Comparison of ENCODE assay signal across 31 cellular contexts in the genomic region with DNA sequence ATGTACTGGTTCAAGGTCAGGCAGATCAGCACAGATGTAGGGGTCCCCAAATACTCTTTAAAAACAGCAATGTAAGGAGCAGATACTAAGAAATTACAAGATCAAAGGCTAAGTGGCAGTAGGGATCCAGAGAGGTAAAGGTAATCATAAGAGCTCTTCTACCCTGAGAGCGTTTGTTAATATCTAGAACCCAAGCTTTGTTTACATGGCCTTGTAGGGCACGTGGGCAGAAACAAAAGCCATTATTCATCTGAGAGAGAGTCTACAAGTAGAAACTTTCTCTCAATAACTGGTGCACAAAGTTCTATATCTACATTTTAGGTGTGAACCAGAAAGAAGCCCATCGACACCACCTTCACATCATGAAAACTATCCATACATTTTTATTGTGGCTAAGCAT.
"Had no signal": no experiment of that assay in that cellular context is flagged by ENCODE, and none has a peak within 500 bp of the region (broad histone marks: within the 10 kb centered on the region; RNA-seq: fewer than 3 reads in every experiment).

No MANE protein-coding gene starts in this region.

- H3K27ac Mint-ChIP-seq: naive thymus-derived CD8-positive, alpha-beta T cell; nephron; neural progenitor cell; progenitor cell of endocrine pancreas; stimulated activated memory B cell treated with anti-CD40 and anti-IgM and Interleukin-4, amounts not matched to agents 10 μg/mL and 1 μg/mL and 100 μg/mL, for 72 hours; stimulated activated naive CD8-positive, alpha-beta T cell treated with anti-CD3 and anti-CD28 coated beads, Interleukin-15, amount 100 ng/mL, for 72 hours had no signal

- DNase-seq: naive thymus-derived CD8-positive, alpha-beta T cell; occipital lobe; ovary; posterior cingulate gyrus; psoas muscle; right cardiac atrium; spleen; stimulated activated CD4-positive, alpha-beta T cell treated with anti-CD3 and anti-CD28 coated beads, Interleukin-12 subunit alpha, Interleukin-12 subunit beta, amount 100 ng/mL, for 4 hours; stimulated activated CD4-positive, alpha-beta T cell treated with anti-CD3 and anti-CD28 coated beads, Interleukin-1b, Interleukin-23, amount 100 ng/mL, for 48 hours; stimulated activated CD4-positive, alpha-beta T cell treated with anti-CD3 and anti-CD28 coated beads, Interleukin-4, amount 100 ng/mL, for 1 hour; stimulated activated CD4-positive, alpha-beta T cell treated with anti-CD3 and anti-CD28 coated beads, Interleukin-4, amount 100 ng/mL, for 4 hours; stimulated activated CD8-positive, alpha-beta memory T cell treated with anti-CD3 and anti-CD28 coated beads, Interleukin-4, amount 100 ng/mL, for 48 hours; stimulated activated naive CD4-positive, alpha-beta T cell; stimulated activated naive CD8-positive, alpha-beta T cell treated with anti-CD3 and anti-CD28 coated beads, Interleukin-15, amount 100 ng/mL, for 72 hours; stimulated activated naive CD8-positive, alpha-beta T cell treated with anti-CD3 and anti-CD28 coated beads, Interleukin-15, Interleukin-2, amounts not matched to agents 100 U/mL and 50 U/mL, for 24 hours; substantia nigra; testis; tibial artery; transverse colon; upper lobe of left lung had no signal

- H3K27me3 ChIP-seq: neural progenitor cell, ovary, spleen, suprapubic skin, testis, tibial artery, transverse colon, upper lobe of left lung, vagina had no signal

- H3K4me1 Mint-ChIP-seq: naive thymus-derived CD8-positive, alpha-beta T cell; nephron; stimulated activated memory B cell treated with anti-CD40 and anti-IgM and Interleukin-4, amounts not matched to agents 10 μg/mL and 1 μg/mL and 100 μg/mL, for 72 hours; stimulated activated naive CD8-positive, alpha-beta T cell treated with anti-CD3 and anti-CD28 coated beads, Interleukin-15, amount 100 ng/mL, for 72 hours had no signal

- H3K4me3 ChIP-seq: neural progenitor cell, ovary, psoas muscle, skin epidermis, smooth muscle cell, spleen, suprapubic skin, testis, tibial artery, transverse colon, upper lobe of left lung, vagina had no signal

- H3K9ac ChIP-seq: neural progenitor cell, parathyroid adenoma had no signal

- H3K4me2 ChIP-seq: neural progenitor cell, smooth muscle cell had no signal

- H3K27ac ChIP-seq: neural progenitor cell, ovary, parathyroid adenoma, psoas muscle, skin epidermis, spleen, suprapubic skin, testis, tibial artery, transverse colon, upper lobe of left lung, vagina had no signal

- ATAC-seq: naive thymus-derived CD8-positive, alpha-beta T cell; psoas muscle; right cardiac atrium; sciatic nerve; stimulated activated memory B cell treated with anti-CD40 and anti-IgM and Interleukin-4, amounts not matched to agents 10 μg/mL and 1 μg/mL and 100 μg/mL, for 72 hours; stimulated activated naive CD8-positive, alpha-beta T cell treated with anti-CD3 and anti-CD28 coated beads, Interleukin-15, amount 100 ng/mL, for 72 hours; stimulated activated naive CD8-positive, alpha-beta T cell treated with anti-CD3 and anti-CD28 coated beads, Interleukin-15, Interleukin-2, amounts not matched to agents 100 U/mL and 50 U/mL, for 24 hours had no signal

- FAIRE-seq: urothelium cell line had no signal

- H3K36me3 ChIP-seq: neural progenitor cell, ovary, spleen, suprapubic skin, tibial artery, transverse colon, upper lobe of left lung, vagina had no signal

- H3K36me3 Mint-ChIP-seq: naive thymus-derived CD8-positive, alpha-beta T cell; neural progenitor cell; stimulated activated memory B cell treated with anti-CD40 and anti-IgM and Interleukin-4, amounts not matched to agents 10 μg/mL and 1 μg/mL and 100 μg/mL, for 72 hours had no signal

- H2AFZ ChIP-seq: neural progenitor cell, parathyroid adenoma had no signal

- H3K27me3 Mint-ChIP-seq: naive thymus-derived CD8-positive, alpha-beta T cell; progenitor cell of endocrine pancreas; stimulated activated memory B cell treated with anti-CD40 and anti-IgM and Interleukin-4, amounts not matched to agents 10 μg/mL and 1 μg/mL and 100 μg/mL, for 72 hours; stimulated activated naive CD8-positive, alpha-beta T cell treated with anti-CD3 and anti-CD28 coated beads, Interleukin-15, amount 100 ng/mL, for 72 hours had no signal

- H3K4me1 ChIP-seq: neural progenitor cell, parathyroid adenoma, psoas muscle, spleen, suprapubic skin, testis, tibial artery, transverse colon, upper lobe of left lung, vagina had no signal

- H3K9me3 Mint-ChIP-seq: nephron; neural progenitor cell; stimulated activated memory B cell treated with anti-CD40 and anti-IgM and Interleukin-4, amounts not matched to agents 10 μg/mL and 1 μg/mL and 100 μg/mL, for 72 hours had no signal

- H3K79me2 ChIP-seq: parathyroid adenoma had no signal

- H3K4me3 Mint-ChIP-seq: naive thymus-derived CD8-positive, alpha-beta T cell; nephron; neural progenitor cell; stimulated activated memory B cell treated with anti-CD40 and anti-IgM and Interleukin-4, amounts not matched to agents 10 μg/mL and 1 μg/mL and 100 μg/mL, for 72 hours; stimulated activated naive CD8-positive, alpha-beta T cell treated with anti-CD3 and anti-CD28 coated beads, Interleukin-15, amount 100 ng/mL, for 72 hours had no signal

- H3K9me3 ChIP-seq: ovary, psoas muscle, suprapubic skin, testis, tibial artery, transverse colon, upper lobe of left lung, vagina had no signal
